Comparison of ENCODE assay signal across 17 cellular contexts in the genomic region with DNA sequence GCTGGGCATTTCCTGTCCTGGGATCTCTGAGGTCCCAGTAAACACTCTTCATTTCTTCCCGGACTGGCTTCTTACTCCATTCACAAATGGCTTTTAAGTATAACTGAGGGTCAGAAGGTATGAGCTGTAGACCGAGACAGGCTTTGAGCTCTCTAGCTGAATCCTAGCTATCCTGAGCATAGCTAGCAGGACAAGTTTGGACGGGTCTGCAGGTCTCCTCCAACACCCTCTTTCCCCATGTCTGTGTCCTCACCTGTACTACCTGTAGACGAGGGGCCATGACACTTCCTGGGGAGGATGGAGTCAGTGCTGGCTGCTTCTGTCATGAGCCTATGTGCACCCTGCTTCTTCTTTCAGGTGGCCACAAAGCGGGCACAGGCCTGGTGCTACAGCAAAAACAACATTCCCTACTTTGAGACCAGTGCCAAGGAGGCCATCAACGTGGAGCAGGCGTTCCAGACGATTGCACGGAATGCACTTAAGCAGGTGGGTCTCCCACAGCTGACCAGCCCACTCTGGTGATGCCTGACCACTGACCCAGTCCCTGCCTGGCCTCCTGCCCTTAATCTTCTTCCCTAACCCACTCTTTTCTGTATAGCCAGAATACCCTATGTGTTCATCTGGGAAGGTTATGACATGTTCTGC.
DNase-seq lines count a peak whose midpoint lies in the region; ATAC-seq and TF ChIP-seq lines count a peak whose summit lies in the region.
"Had no signal": no experiment of that assay in that cellular context is flagged by ENCODE, and none has a peak within 500 bp of the region (broad histone marks: within the 10 kb centered on the region; RNA-seq: fewer than 3 reads in every experiment).

No MANE protein-coding gene starts in this region.

- peaks cover 0 to 34% of the 10 kb centered on the region in 2 donors for H3K36me3 ChIP-seq in gastrocnemius medialis

- no peaks in the 10 kb centered on the region for H3K27me3 ChIP-seq in gastrocnemius medialis
- H3K27me3 ChIP-seq: SJSA1 had no signal

- TF ChIP-seq POLR2A in gastrocnemius medialis (IDR thresholded peaks at IDR 0.05) = no peak

- POLR2A ChIA-PET in RWPE1 (lab: Yijun Ruan, JAX; ENCODE audit: low non-redundant PET) = no interaction called here

- intact Hi-C loops in gastrocnemius medialis (cut with DNase I; ENCODE audit: low total_unique reads) = loop anchor here (10.0 kb wide), 1 partner anchor 433 kb away; no protein-coding TSS in a partner anchor

- H3K4me1 ChIP-seq in gastrocnemius medialis = peaks cover 85 to 96% of the 10 kb centered on the region in 2 donors

- peak overlapping the region; percentile 98 for H3K27ac Mint-ChIP-seq in activated T-cell treated with anti-CD3 and anti-CD28 coated beads, Interleukin-2, amount 50 U/mL, for 24 hours
- H3K27ac Mint-ChIP-seq in endothelial cell (ENCODE audit: unreplicated experiment) = peak overlapping the region; percentile 40
- H3K27ac Mint-ChIP-seq: activated naive CD8-positive, alpha-beta T cell treated with anti-CD3 and anti-CD28 coated beads, Interleukin-2, amount 10 ng/mL, durations not matched to agents 7 days and 5 days; endodermal cell; GM23338 had no signal

- TF ChIP-seq CTCF in RWPE1 (conservative IDR thresholded peaks at IDR 0.05; ENCODE audit: low read depth) (no peak), endothelial cell (IDR thresholded peaks at IDR 0.05; ENCODE audit: unreplicated experiment) (no peak), gastrocnemius medialis (IDR thresholded peaks at IDR 0.05 in 4 of 5, conservative IDR thresholded peaks at IDR 0.05 in 1 of 5) (no peak)

- H3K27ac ChIP-seq in RWPE1 (peak overlapping the region; percentile 41), gastrocnemius medialis (peak overlapping the region; percentile 94 to 99 (median 96))
- H3K27ac ChIP-seq: SJSA1 had no signal

- CTCF ChIA-PET in RWPE1 (lab: Yijun Ruan, JAX) = interaction anchor here (0.6 to 1.0 kb wide), 2 partner anchors 12 to 81 kb away, joined by 3 to 5 read pairs; no protein-coding TSS in a partner anchor

- in situ Hi-C loops in gastrocnemius medialis (cut with MboI; ENCODE audit: low sequenced_read_pairs in 4 of 4) = no loop called here

- no peaks in the 10 kb centered on the region for H3K9me3 ChIP-seq in gastrocnemius medialis
- H3K9me3 ChIP-seq: lower lobe of right lung, SJSA1 had no signal

- no peaks in the 10 kb centered on the region for H3K9me3 Mint-ChIP-seq in activated T-cell treated with anti-CD3 and anti-CD28 coated beads, Interleukin-2, amount 50 U/mL, for 24 hours
- H3K9me3 Mint-ChIP-seq in activated T-cell treated with anti-CD3 and anti-CD28 coated beads, Interleukin-2, amount 50 U/mL, for 4 hours = no peaks in the 10 kb centered on the region
- no peaks in the 10 kb centered on the region for H3K9me3 Mint-ChIP-seq in endothelial cell (ENCODE audit: unreplicated experiment)
- H3K9me3 Mint-ChIP-seq: activated naive CD8-positive, alpha-beta T cell treated with anti-CD3 and anti-CD28 coated beads, Interleukin-2, amount 10 ng/mL, durations not matched to agents 7 days and 5 days; endodermal cell; GM23338 had no signal

- H3K4me3 Mint-ChIP-seq in activated T-cell treated with anti-CD3 and anti-CD28 coated beads, Interleukin-2, amount 50 U/mL, for 24 hours = no peak overlapping the region
- no peak overlapping the region for H3K4me3 Mint-ChIP-seq in activated T-cell treated with anti-CD3 and anti-CD28 coated beads, Interleukin-2, amount 50 U/mL, for 4 hours
- H3K4me3 Mint-ChIP-seq in endothelial cell (ENCODE audit: unreplicated experiment) = no peak overlapping the region
- H3K4me3 Mint-ChIP-seq: activated naive CD8-positive, alpha-beta T cell treated with anti-CD3 and anti-CD28 coated beads, Interleukin-2, amount 10 ng/mL, durations not matched to agents 7 days and 5 days; endodermal cell; GM23338 had no signal

- H3K27me3 Mint-ChIP-seq in activated T-cell treated with anti-CD3 and anti-CD28 coated beads, Interleukin-2, amount 50 U/mL, for 24 hours = no peaks in the 10 kb centered on the region
- H3K27me3 Mint-ChIP-seq in activated T-cell treated with anti-CD3 and anti-CD28 coated beads, Interleukin-2, amount 50 U/mL, for 4 hours (ENCODE audit: low read depth) = no peaks in the 10 kb centered on the region
- peaks cover 2% of the 10 kb centered on the region for H3K27me3 Mint-ChIP-seq in endothelial cell (ENCODE audit: unreplicated experiment)
- H3K27me3 Mint-ChIP-seq: activated naive CD8-positive, alpha-beta T cell treated with anti-CD3 and anti-CD28 coated beads, Interleukin-2, amount 10 ng/mL, durations not matched to agents 7 days and 5 days had no signal

- no peak for ATAC-seq in activated T-cell treated with anti-CD3 and anti-CD28 coated beads, Interleukin-2, amount 50 U/mL, for 4 hours
- no peak for ATAC-seq in gastrocnemius medialis
- no peak for ATAC-seq in HG02981 (IDR thresholded peaks at IDR 0.05; ENCODE audit: unreplicated experiment)
- ATAC-seq: GM23338, lower lobe of right lung had no signal

- peaks cover 70% of the 10 kb centered on the region for H3K4me1 Mint-ChIP-seq in activated T-cell treated with anti-CD3 and anti-CD28 coated beads, Interleukin-2, amount 50 U/mL, for 24 hours (ENCODE audit: low read depth)
- peaks cover 48% of the 10 kb centered on the region for H3K4me1 Mint-ChIP-seq in activated T-cell treated with anti-CD3 and anti-CD28 coated beads, Interleukin-2, amount 50 U/mL, for 4 hours (ENCODE audit: low read depth)
- peaks cover 44% of the 10 kb centered on the region for H3K4me1 Mint-ChIP-seq in endothelial cell (ENCODE audit: unreplicated experiment)

- H3K36me3 Mint-ChIP-seq in activated T-cell treated with anti-CD3 and anti-CD28 coated beads, Interleukin-2, amount 50 U/mL, for 24 hours (ENCODE audit: low read depth) = peaks cover 85% of the 10 kb centered on the region
- H3K36me3 Mint-ChIP-seq in activated T-cell treated with anti-CD3 and anti-CD28 coated beads, Interleukin-2, amount 50 U/mL, for 4 hours (ENCODE audit: insufficient read depth) = peaks cover 50% of the 10 kb centered on the region
- peaks cover 37% of the 10 kb centered on the region for H3K36me3 Mint-ChIP-seq in endothelial cell (ENCODE audit: low read depth, unreplicated experiment)

- H3K4me3 ChIP-seq in gastrocnemius medialis = no peak overlapping the region
- H3K4me3 ChIP-seq: GM23338, lower lobe of right lung, SJSA1 had no signal

- no peak for DNase-seq in activated T-cell treated with anti-CD3 and anti-CD28 coated beads, Interleukin-2, amount 50 U/mL, for 24 hours
- DNase-seq in activated T-cell treated with anti-CD3 and anti-CD28 coated beads, Interleukin-2, amount 50 U/mL, for 4 hours = no peak
- DNase-seq in RWPE1 (ENCODE audit: low spot score) (no peak), endothelial cell (ENCODE audit: low spot score) (no peak), gastrocnemius medialis (no peak), COLO668 (lab: John Stamatoyannopoulos, UW; ENCODE audit: unreplicated experiment) (no peak), NCI-H2196 treated with DMSO at 0.1 percent for 48 hours (lab: John Stamatoyannopoulos, UW; ENCODE audit: unreplicated experiment) (no peak)
- DNase-seq: activated naive CD8-positive, alpha-beta T cell treated with anti-CD3 and anti-CD28 coated beads, Interleukin-2, amount 10 ng/mL, durations not matched to agents 7 days and 5 days; central memory CD4-positive, alpha-beta T cell; COR-L47; endodermal cell; foreskin fibroblast; lower lobe of right lung; NCI-H446 had no signal
